ENCODE assay signal across 18 cellular contexts in the genomic region with DNA sequence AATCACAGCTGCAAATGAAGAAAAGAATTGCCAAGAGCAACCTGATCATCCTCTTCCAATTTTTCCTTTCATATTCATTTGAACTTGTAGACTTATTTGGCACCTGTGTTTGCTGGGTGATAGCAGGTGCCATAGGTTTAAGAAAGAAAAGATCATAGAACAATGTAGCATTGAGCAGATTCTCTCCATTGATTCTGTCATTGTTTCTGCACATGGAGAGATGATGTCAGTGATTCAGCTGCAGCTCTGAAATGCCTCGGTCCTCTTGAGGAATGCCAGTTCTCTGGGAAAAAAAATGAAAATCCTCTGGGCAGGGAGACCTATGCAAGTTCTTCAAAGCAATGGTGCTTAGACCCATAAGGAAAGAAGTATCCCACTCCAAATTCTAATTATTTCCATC.
"Had no signal": no experiment of that assay in that cellular context is flagged by ENCODE, and none has a peak within 500 bp of the region (broad histone marks: within the 10 kb centered on the region; RNA-seq: fewer than 3 reads in every experiment).

No MANE protein-coding gene starts in this region.

- H3K36me3 ChIP-seq: tibial nerve had no signal

- H3K4me3 ChIP-seq: mucosa of descending colon, tibial nerve had no signal

- H3K27ac ChIP-seq: tibial nerve had no signal

- ATAC-seq: activated CD4-positive, alpha-beta T cell treated with anti-CD3 and anti-CD28 coated beads for 36 hours; activated T-cell treated with anti-CD3 and anti-CD28 coated beads, Interleukin-2, amount 50 U/mL, for 4 hours; mucosa of descending colon; stimulated activated naive CD8-positive, alpha-beta T cell treated with anti-CD3 and anti-CD28 coated beads, Interleukin-15, Interleukin-2, amounts not matched to agents 100 U/mL and 50 U/mL, for 24 hours had no signal

- DNase-seq: activated B cell treated with CpG ODN at 0.5 μM for 24 hours; activated CD4-positive, alpha-beta T cell treated with anti-CD3 and anti-CD28 coated beads for 36 hours; activated CD4-positive, alpha-beta T cell treated with anti-CD3 and anti-CD28 coated beads, Interleukin-2, amount 50 U/mL, for 4 hours; activated CD8-positive, alpha-beta memory T cell treated with anti-CD3 and anti-CD28 coated beads, Interleukin-2, amount 50 U/mL, for 48 hours; activated naive CD4-positive, alpha-beta T cell; activated naive CD8-positive, alpha-beta T cell treated with anti-CD3 and anti-CD28 coated beads for 36 hours; activated T-cell treated with anti-CD3 and anti-CD28 coated beads, Interleukin-2, amount 50 U/mL, for 4 hours; amniotic stem cell; cerebellar nuclear complex; cortex of kidney; left cardiac atrium; mucosa of descending colon; naive B cell; occipital lobe; stimulated activated CD4-positive, alpha-beta T cell treated with anti-CD3 and anti-CD28 coated beads, Interleukin-4, amount 100 ng/mL, for 24 hours; stimulated activated naive CD8-positive, alpha-beta T cell treated with anti-CD3 and anti-CD28 coated beads, Interleukin-15, Interleukin-2, amounts not matched to agents 100 U/mL and 50 U/mL, for 24 hours; T1000 had no signal

- H3K27me3 ChIP-seq: tibial nerve had no signal
